Comparison of ENCODE assay signal across 23 cellular contexts in genomic region chr9:115364991-115365390, GRCh38.
DNase-seq lines count a peak whose midpoint lies in the region; ATAC-seq and TF ChIP-seq lines count a peak whose summit lies in the region.
"Had no signal": no experiment of that assay in that cellular context is flagged by ENCODE, and none has a peak within 500 bp of the region (broad histone marks: within the 10 kb centered on the region; RNA-seq: fewer than 3 reads in every experiment).

No MANE protein-coding gene starts in this region.

- no peaks in the 10 kb centered on the region for H3K9me3 Mint-ChIP-seq in CD8-positive, alpha-beta memory T cell
- H3K9me3 Mint-ChIP-seq: CD4-positive, alpha-beta T cell had no signal

- H3K9ac ChIP-seq in IMR-90 (ENCODE audit: low read depth, low read length) (no peak overlapping the region), mesendoderm (ENCODE audit: low read length) (no peak overlapping the region)
- H3K9ac ChIP-seq: BLaER1 treated with 17β-estradiol and CSF1 and Interleukin-3, amounts not matched to agents 10 nM and 100 nM; GM23248 had no signal

- no peak for TF ChIP-seq CTCF in AG04450 (IDR thresholded peaks at IDR 0.05; ENCODE audit: low read depth, low read length)
- no peak for TF ChIP-seq CTCF in IMR-90 (conservative IDR thresholded peaks at IDR 0.05; ENCODE audit: low read depth, low read length)
- no peak for TF ChIP-seq CTCF in astrocyte of the spinal cord (IDR thresholded peaks at IDR 0.05; ENCODE audit: low read depth, low read length)

- H3K14ac ChIP-seq in IMR-90 (replicated peaks; ENCODE audit: low read depth, low read length): no peak overlapping the region

- H3K36me3 ChIP-seq in IMR-90 (ENCODE audit: control insufficient read depth, insufficient read depth, low read length): no peaks in the 10 kb centered on the region
- no peaks in the 10 kb centered on the region for H3K36me3 ChIP-seq in mesendoderm (ENCODE audit: control insufficient read depth, insufficient read depth, low read length)
- no peaks in the 10 kb centered on the region for H3K36me3 ChIP-seq in CD8-positive, alpha-beta memory T cell (ENCODE audit: insufficient read depth, low read length)
- H3K36me3 ChIP-seq: BE2C; BLaER1 treated with 17β-estradiol and CSF1 and Interleukin-3, amounts not matched to agents 10 nM and 100 nM had no signal

- H3K4me2 ChIP-seq in IMR-90 (ENCODE audit: low read depth, low read length) (no peak overlapping the region), mesendoderm (ENCODE audit: low read length) (no peak overlapping the region)
- H3K4me2 ChIP-seq: BLaER1 treated with 17β-estradiol and CSF1 and Interleukin-3, amounts not matched to agents 10 nM and 100 nM had no signal

- H3K9me1 ChIP-seq in IMR-90 (ENCODE audit: insufficient read depth, low read length): no peaks in the 10 kb centered on the region

- H2AK5ac ChIP-seq in IMR-90 (ENCODE audit: low read depth, low read length): no peak overlapping the region
- H2AK5ac ChIP-seq in mesendoderm (ENCODE audit: low read length): no peak overlapping the region

- no peak for TF ChIP-seq RAD21 in IMR-90 (IDR thresholded peaks at IDR 0.05; ENCODE audit: low read length)

- in situ Hi-C loops in IMR-90 (cut with MboI; ENCODE audit: low sequenced_read_pairs) (no loop called here), astrocyte of the spinal cord (cut with HindIII; ENCODE audit: low sequenced_read_pairs) (no loop called here)

- WGBS in IMR-90 (ENCODE audit: extremely low coverage in 2 of 2, insufficient read length in 1 of 2), 2 experiments: no CpG with 5 or more reads among the region's 4 CpGs
- no CpG with 5 or more reads among the region's 4 CpGs for WGBS in mesendoderm (ENCODE audit: extremely low coverage, insufficient coverage, low lambda C conversion rate)

- H3K4me3 Mint-ChIP-seq in CD8-positive, alpha-beta memory T cell: no peak overlapping the region
- H3K4me3 Mint-ChIP-seq: CD14-positive monocyte; CD4-positive, alpha-beta T cell had no signal

- H3K4me1 ChIP-seq in IMR-90 (ENCODE audit: control insufficient read depth, insufficient read depth, low read length) (peaks cover 15% of the 10 kb centered on the region), mesendoderm (ENCODE audit: control insufficient read depth, low read depth, low read length) (peaks cover 11% of the 10 kb centered on the region)
- H3K4me1 ChIP-seq in CD8-positive, alpha-beta memory T cell (ENCODE audit: insufficient read depth, low read length): no peaks in the 10 kb centered on the region
- H3K4me1 ChIP-seq: BE2C had no signal

- H3K9me3 ChIP-seq in AG04450 (ENCODE audit: control insufficient read depth, insufficient read depth, low read length) (no peaks in the 10 kb centered on the region), IMR-90 (ENCODE audit: control insufficient read depth, insufficient read depth, low read length) (no peaks in the 10 kb centered on the region)
- no peaks in the 10 kb centered on the region for H3K9me3 ChIP-seq in CD8-positive, alpha-beta memory T cell (ENCODE audit: low read length)
- H3K9me3 ChIP-seq: BE2C; BLaER1 treated with 17β-estradiol and CSF1 and Interleukin-3, amounts not matched to agents 10 nM and 100 nM had no signal

- H3K4me3 ChIP-seq in AG04450 (ENCODE audit: low read depth, low read length) (no peak overlapping the region), IMR-90 (ENCODE audit: insufficient read depth, low read depth, low read length) (no peak overlapping the region), astrocyte of the spinal cord (ENCODE audit: low read depth, low read length) (no peak overlapping the region), mesendoderm (ENCODE audit: low read length) (no peak overlapping the region)
- no peak overlapping the region for H3K4me3 ChIP-seq in CD8-positive, alpha-beta memory T cell (ENCODE audit: low read length)
- H3K4me3 ChIP-seq: BLaER1 treated with 17β-estradiol and CSF1 and Interleukin-3, amounts not matched to agents 10 nM and 100 nM; GM12878; GM23248 had no signal

- H3K56ac ChIP-seq in IMR-90 (ENCODE audit: extremely low read depth, insufficient read depth, low read length) (no peak overlapping the region), mesendoderm (ENCODE audit: low read length) (no peak overlapping the region)

- dilution Hi-C loops in IMR-90 (cut with HindIII; ENCODE audit: low sequenced_read_pairs, unreplicated experiment): no loop called here

- H2AFZ ChIP-seq in IMR-90 (replicated peaks; ENCODE audit: low read length, poor library complexity): no peak overlapping the region
- H2AFZ ChIP-seq: GM23248 had no signal

- H2BK5ac ChIP-seq in IMR-90 (ENCODE audit: low read depth, low read length, poor library complexity, severe bottlenecking): no peak overlapping the region
- no peak overlapping the region for H2BK5ac ChIP-seq in mesendoderm (ENCODE audit: low read length)

- H3K27me3 ChIP-seq in AG04450 (ENCODE audit: control insufficient read depth, insufficient read depth, low read length) (no peaks in the 10 kb centered on the region), IMR-90 (ENCODE audit: control insufficient read depth, insufficient read depth, low read length) (no peaks in the 10 kb centered on the region), mesendoderm (ENCODE audit: insufficient read depth, low read length, poor library complexity) (no peaks in the 10 kb centered on the region)
- H3K27me3 ChIP-seq in CD8-positive, alpha-beta memory T cell (ENCODE audit: insufficient read depth, low read length, poor library complexity, severe bottlenecking): no peaks in the 10 kb centered on the region
- H3K27me3 ChIP-seq: BE2C; BLaER1 treated with 17β-estradiol and CSF1 and Interleukin-3, amounts not matched to agents 10 nM and 100 nM had no signal

- H2BK15ac ChIP-seq in IMR-90 (ENCODE audit: low read depth, low read length): no peak overlapping the region; the same call in 2 of the 3 replicates
- peak overlapping the region; percentile 36 for H2BK15ac ChIP-seq in mesendoderm (replicated peaks; ENCODE audit: low read depth)

- H4K91ac ChIP-seq in IMR-90 (ENCODE audit: insufficient read depth, low read depth, low read length): no peak overlapping the region

- H3K4me1 Mint-ChIP-seq in CD8-positive, alpha-beta memory T cell: no peaks in the 10 kb centered on the region
- H3K4me1 Mint-ChIP-seq: CD14-positive monocyte had no signal

- H4K8ac ChIP-seq in IMR-90 (ENCODE audit: low read depth in 2 of 2, low read length in 2 of 2) (peak overlapping the region in 1 of 2 experiments; percentile 7; a peak in 1 of 4 replicates), mesendoderm (ENCODE audit: low read depth, low read length) (no peak overlapping the region)

- no peak overlapping the region for H2AK9ac ChIP-seq in IMR-90 (replicated peaks; ENCODE audit: low read depth, low read length, poor library complexity)

- DNase-seq in AG04450 (ENCODE audit: low read depth, low spot score): peak; percentile 23
- peak; percentile 76 for DNase-seq in IMR-90
- peak; percentile 22 for DNase-seq in astrocyte of the spinal cord (ENCODE audit: low read depth, low spot score)
- no peak for DNase-seq in mesendoderm
- no peak for DNase-seq in left lobe of liver (ENCODE audit: low spot score)
- DNase-seq in CD8-positive, alpha-beta memory T cell: no peak
- DNase-seq: AML-193; BE2C; Calu3; CD4-positive, alpha-beta T cell; COR-L47; DMS53; DMS79 treated with DMSO at 0.1 percent for 48 hours; GDM1; GM23248; H7; HCEC 1CT had no signal

- no peak overlapping the region for H4K5ac ChIP-seq in IMR-90 (ENCODE audit: low read depth, low read length)
- H4K5ac ChIP-seq in mesendoderm (ENCODE audit: low read length): no peak overlapping the region

- intact Hi-C loops in IMR-90 (cut with micrococcal nuclease): loop anchor here (5.0 kb wide), 2 partner anchors 103 to 248 kb away; partner anchors contain the start of gene TNC

- H3K27me3 Mint-ChIP-seq in CD8-positive, alpha-beta memory T cell: peaks cover 2 to 4% of the 10 kb centered on the region in 2 donors

- H2BK20ac ChIP-seq in IMR-90 (ENCODE audit: low read depth, low read length): no peak overlapping the region

- H3K79me1 ChIP-seq in IMR-90 (ENCODE audit: low read depth in 1 of 2, low read length in 2 of 2) (no peaks in the 10 kb centered on the region), mesendoderm (ENCODE audit: low read length) (no peaks in the 10 kb centered on the region)

- no peaks in the 10 kb centered on the region for H4K20me1 ChIP-seq in IMR-90 (ENCODE audit: insufficient read depth, low read length)
- H4K20me1 ChIP-seq: BLaER1 treated with 17β-estradiol and CSF1 and Interleukin-3, amounts not matched to agents 10 nM and 100 nM had no signal

- no peaks in the 10 kb centered on the region for H3K79me2 ChIP-seq in mesendoderm (ENCODE audit: control insufficient read depth, insufficient read depth, low read length)

- no peak overlapping the region for H3K18ac ChIP-seq in IMR-90 (ENCODE audit: low read depth, low read length)
- no peak overlapping the region for H3K18ac ChIP-seq in mesendoderm (ENCODE audit: low read length)

- H3K23ac ChIP-seq in IMR-90 (ENCODE audit: low read depth, low read length): no peak overlapping the region
- no peak overlapping the region for H3K23ac ChIP-seq in mesendoderm (ENCODE audit: low read length)

- H3K27ac ChIP-seq in AG04450 (ENCODE audit: low read depth, low read length): no peak overlapping the region
- no peak overlapping the region for H3K27ac ChIP-seq in IMR-90 (ENCODE audit: insufficient read depth, low read length)
- H3K27ac ChIP-seq in mesendoderm (ENCODE audit: low read depth, low read length): no peak overlapping the region
- no peak overlapping the region for H3K27ac ChIP-seq in CD8-positive, alpha-beta memory T cell (ENCODE audit: low read depth, low read length)
- H3K27ac ChIP-seq: 22Rv1; BLaER1 treated with 17β-estradiol and CSF1 and Interleukin-3, amounts not matched to agents 10 nM and 100 nM; GM23248 had no signal

- CTCF ChIA-PET in AG04450 (lab: Charles Lee) (interaction anchor here (0.7 kb wide), 2 partner anchors 24 to 60 kb away, joined by 3 read pairs; no protein-coding TSS in a partner anchor), IMR-90 (lab: Yijun Ruan, JAX) (interaction anchor here (0.6 to 0.7 kb wide), 3 partner anchors 9 to 168 kb away, joined by 3 to 7 read pairs (median 3); no protein-coding TSS in a partner anchor)
- CTCF ChIA-PET in CD8-positive, alpha-beta memory T cell (lab: Charles Lee): no interaction called here

- no TSS peak for BruUV-seq in IMR-90 (replicated peaks; lab: Mats Ljungman, UMichigan)

- H3K36me3 Mint-ChIP-seq in CD8-positive, alpha-beta memory T cell: no peaks in the 10 kb centered on the region
- H3K36me3 Mint-ChIP-seq: CD14-positive monocyte had no signal

- ATAC-seq in IMR-90 (ENCODE audit: low read depth) (no peak), GM19452 (IDR thresholded peaks at IDR 0.05; ENCODE audit: unreplicated experiment) (no peak), GM18498 (IDR thresholded peaks at IDR 0.05; ENCODE audit: unreplicated experiment) (no peak), left lobe of liver (no peak)
- ATAC-seq: GM12878 had no signal

- POLR2A ChIA-PET in AG04450 (lab: Yijun Ruan, JAX) (interaction anchor here (0.6 kb wide), 1 partner anchor 14 kb away, joined by 4 read pairs; no protein-coding TSS in a partner anchor), IMR-90 (lab: Charles Lee; ENCODE audit: unreplicated experiment) (no interaction called here)
- POLR2A ChIA-PET in CD8-positive, alpha-beta memory T cell (lab: Charles Lee): no interaction called here

- H3K4ac ChIP-seq in IMR-90 (ENCODE audit: low read depth, low read length): no peak overlapping the region
- no peak overlapping the region for H3K4ac ChIP-seq in mesendoderm (ENCODE audit: low read depth, low read length)

- no peak overlapping the region for H3K27ac Mint-ChIP-seq in CD8-positive, alpha-beta memory T cell
- H3K27ac Mint-ChIP-seq: CD14-positive monocyte; CD4-positive, alpha-beta T cell had no signal

- H2BK120ac ChIP-seq in IMR-90 (ENCODE audit: low read depth, low read length): no peak overlapping the region
- no peak overlapping the region for H2BK120ac ChIP-seq in mesendoderm (ENCODE audit: low read depth, low read length)

- no peak for TF ChIP-seq POLR2A in IMR-90 (IDR thresholded peaks at IDR 0.05; ENCODE audit: low read depth, low read length)

Comparison
In these comparisons a context has a peak if more than half of its experiments do, and no peak if none do; other contexts are left out.
1. DNase-seq: peak in AG04450 (single experiment), IMR-90 (single experiment) and astrocyte of the spinal cord (single experiment); none in mesendoderm (single experiment), left lobe of liver (single experiment) and CD8-positive, alpha-beta memory T cell (0 of 5).